ENCODE assay signal across 8 cellular contexts in the genomic region with DNA sequence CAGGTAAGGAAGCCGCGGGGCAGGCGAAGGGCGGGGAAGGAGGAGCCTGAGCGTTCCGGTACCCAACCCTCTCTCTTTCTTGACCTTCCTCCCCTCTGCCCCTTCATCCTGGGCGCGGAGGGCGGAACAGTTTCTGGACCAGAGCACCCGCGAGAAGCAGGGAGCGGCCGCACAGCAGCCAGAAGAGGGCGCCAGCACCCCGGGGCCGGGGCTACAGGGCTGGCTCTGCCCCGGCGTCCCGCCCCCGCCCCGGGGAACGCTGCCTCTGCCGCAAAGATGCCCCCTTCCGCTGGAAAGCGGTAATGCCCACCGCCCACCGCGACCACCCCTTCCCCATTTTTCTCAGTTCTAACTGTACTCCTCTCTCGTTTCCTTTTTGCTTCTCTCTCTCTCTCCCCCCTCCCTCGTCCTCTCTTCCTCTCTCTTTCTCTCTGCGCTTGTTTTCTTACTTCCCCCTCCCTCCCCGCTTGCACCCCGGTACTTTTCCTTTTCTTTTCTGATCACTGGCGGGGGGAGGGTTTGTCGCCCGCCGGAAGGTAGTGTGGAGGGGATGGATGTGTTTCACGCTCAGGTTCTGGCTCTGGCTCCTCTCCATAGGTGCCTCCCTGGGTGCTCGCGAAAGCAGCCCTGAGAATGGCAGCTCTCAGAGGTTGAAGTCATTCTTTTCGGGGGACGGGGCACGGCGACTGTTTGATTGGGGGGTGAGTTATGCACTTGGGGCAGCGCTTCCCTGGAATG. TPM values are rescaled to one million over a fixed set of nuclear protein-coding genes. Genes with fewer than 3 reads are reported as not detected.
DNase-seq lines count a peak whose midpoint lies in the region; ATAC-seq, FAIRE-seq and TF ChIP-seq lines count a peak whose summit lies in the region.

No MANE protein-coding gene starts in this region.

- peaks cover 98% of the 10 kb centered on the region for H3K27me3 Mint-ChIP-seq in WTC11 (ENCODE audit: low read depth)

- peak; percentile 91 for DNase-seq in GM12891 (ENCODE audit: insufficient read length, low spot score)
- peak; percentile 94 for DNase-seq in NB4 (ENCODE audit: low read depth)
- DNase-seq in WTC11 (ENCODE audit: low spot score) = peak; percentile 96
- peak in 52 of 61 donors; percentile 9 to 83 (median 57) for DNase-seq in caudate nucleus (lab: John Stamatoyannopoulos, UW)
- peak; percentile 80 for DNase-seq in kidney tubule cell (ENCODE audit: low spot score)
- peak; percentile 88 to 93 for DNase-seq in stimulated activated CD4-positive, alpha-beta T cell treated with anti-CD3 and anti-CD28 coated beads, Interleukin-1b, Interleukin-23, amount 100 ng/mL, for 1 hour (ENCODE audit: low read depth in 2 of 2)
- no peak for DNase-seq in NCI-H2029 (lab: John Stamatoyannopoulos, UW)

- peak overlapping the region; percentile 83 for H3K4me3 Mint-ChIP-seq in WTC11

- POLR2A ChIA-PET in WTC11 (lab: Charles Lee) = interaction anchor here (0.6 kb wide), 1 partner anchor 19 kb away, joined by 3 read pairs; no protein-coding TSS in a partner anchor

- TF ChIP-seq CTCF in NB4 (IDR thresholded peaks at IDR 0.05; ENCODE audit: low read depth, low read length) (peak; percentile 59), WTC11 (IDR thresholded peaks at IDR 0.05) (peak; percentile 88)

- CTCF ChIA-PET in WTC11 (lab: Charles Lee) = interaction anchor here (0.6 to 3.6 kb wide), 19 partner anchors 12 to 1230 kb away, joined by 3 to 23 read pairs (median 4); a partner anchor contains a TSS

- FAIRE-seq in GM12891 (lab: Jason Lieb, UNC) = peak; percentile 85

- H3K4me1 Mint-ChIP-seq in WTC11 = peaks cover 32% of the 10 kb centered on the region

- H3K9me3 Mint-ChIP-seq in WTC11 = peaks cover 4% of the 10 kb centered on the region

- TF ChIP-seq POLR2A in GM12891 (IDR thresholded peaks at IDR 0.05; ENCODE audit: low read depth, low read length) (no peak), NB4 (IDR thresholded peaks at IDR 0.05; ENCODE audit: extremely low read depth, insufficient read length) (no peak)

- peaks cover 4% of the 10 kb centered on the region for H3K36me3 Mint-ChIP-seq in WTC11

- peak overlapping the region; percentile 82 for H3K4me3 ChIP-seq in NB4 (ENCODE audit: low read depth, low read length)

- H3K27ac Mint-ChIP-seq in WTC11 = no peak overlapping the region

- peak overlapping the region; percentile 62 for H3K27ac ChIP-seq in caudate nucleus (ENCODE audit: low read depth, low read length)

- ATAC-seq in HG02610 (IDR thresholded peaks at IDR 0.05; ENCODE audit: unreplicated experiment) = peak; percentile 89
- peak; percentile 87 for ATAC-seq in WTC11

TF ChIP-seq in GM12891, 5 proteins besides CTCF, POLR2A, EP300 and RAD21:
- TF ChIP-seq PAX5 (IDR thresholded peaks at IDR 0.05; ENCODE audit: insufficient read depth, low read length, severe bottlenecking) = no peak
- TF ChIP-seq POU2F2 (IDR thresholded peaks at IDR 0.05; ENCODE audit: low read depth, low read length) = 0 out of 2 replicates have a peak, but pooled peaks have one; percentile 9
- peak; percentile 49 for TF ChIP-seq SPI1 (IDR thresholded peaks at IDR 0.05; ENCODE audit: low read depth, low read length)
- TF ChIP-seq POLR2AphosphoS5 (IDR thresholded peaks at IDR 0.05; ENCODE audit: low read depth, low read length) = no peak
- TF ChIP-seq TAF1 (IDR thresholded peaks at IDR 0.05; ENCODE audit: low read depth, low read length) = no peak

TF ChIP-seq in WTC11, 78 proteins besides CTCF, POLR2A, EP300 and RAD21 (continues in another document):
- TF ChIP-seq SP1 (CRISPR knock-in tag; conservative IDR thresholded peaks at IDR 0.05) (peak; percentile 49; the same call in 1 of the 2 replicates), NR1H2 (CRISPR knock-in tag; IDR thresholded peaks at IDR 0.05) (no peak), GABPB1 (CRISPR knock-in tag; IDR thresholded peaks at IDR 0.05) (no peak), ZNF416 (CRISPR knock-in tag; IDR thresholded peaks at IDR 0.05) (peak; percentile 37; the same call in 1 of the 2 replicates), ETV6 (CRISPR knock-in tag; IDR thresholded peaks at IDR 0.05) (peak; percentile 53; the same call in 1 of the 2 replicates), SMAD4 (CRISPR knock-in tag; IDR thresholded peaks at IDR 0.05) (no peak), FOXK1 (CRISPR knock-in tag; IDR thresholded peaks at IDR 0.05) (0 out of 2 replicates have a peak, but pooled peaks have one; percentile 30)
- TF ChIP-seq, protein P1, sequence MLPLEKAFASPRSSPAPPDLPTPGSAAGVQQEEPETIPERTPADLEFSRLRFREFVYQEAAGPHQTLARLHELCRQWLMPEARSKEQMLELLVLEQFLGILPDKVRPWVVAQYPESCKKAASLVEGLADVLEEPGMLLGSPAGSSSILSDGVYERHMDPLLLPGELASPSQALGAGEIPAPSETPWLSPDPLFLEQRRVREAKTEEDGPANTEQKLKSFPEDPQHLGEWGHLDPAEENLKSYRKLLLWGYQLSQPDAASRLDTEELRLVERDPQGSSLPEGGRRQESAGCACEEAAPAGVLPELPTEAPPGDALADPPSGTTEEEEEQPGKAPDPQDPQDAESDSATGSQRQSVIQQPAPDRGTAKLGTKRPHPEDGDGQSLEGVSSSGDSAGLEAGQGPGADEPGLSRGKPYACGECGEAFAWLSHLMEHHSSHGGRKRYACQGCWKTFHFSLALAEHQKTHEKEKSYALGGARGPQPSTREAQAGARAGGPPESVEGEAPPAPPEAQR (CRISPR knock-in tag; IDR thresholded peaks at IDR 0.05) = no peak
- TF ChIP-seq, protein P2, sequence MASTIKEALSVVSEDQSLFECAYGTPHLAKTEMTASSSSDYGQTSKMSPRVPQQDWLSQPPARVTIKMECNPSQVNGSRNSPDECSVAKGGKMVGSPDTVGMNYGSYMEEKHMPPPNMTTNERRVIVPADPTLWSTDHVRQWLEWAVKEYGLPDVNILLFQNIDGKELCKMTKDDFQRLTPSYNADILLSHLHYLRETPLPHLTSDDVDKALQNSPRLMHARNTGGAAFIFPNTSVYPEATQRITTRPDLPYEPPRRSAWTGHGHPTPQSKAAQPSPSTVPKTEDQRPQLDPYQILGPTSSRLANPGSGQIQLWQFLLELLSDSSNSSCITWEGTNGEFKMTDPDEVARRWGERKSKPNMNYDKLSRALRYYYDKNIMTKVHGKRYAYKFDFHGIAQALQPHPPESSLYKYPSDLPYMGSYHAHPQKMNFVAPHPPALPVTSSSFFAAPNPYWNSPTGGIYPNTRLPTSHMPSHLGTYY (CRISPR knock-in tag; IDR thresholded peaks at IDR 0.05) = no peak
- TF ChIP-seq, protein P3, sequence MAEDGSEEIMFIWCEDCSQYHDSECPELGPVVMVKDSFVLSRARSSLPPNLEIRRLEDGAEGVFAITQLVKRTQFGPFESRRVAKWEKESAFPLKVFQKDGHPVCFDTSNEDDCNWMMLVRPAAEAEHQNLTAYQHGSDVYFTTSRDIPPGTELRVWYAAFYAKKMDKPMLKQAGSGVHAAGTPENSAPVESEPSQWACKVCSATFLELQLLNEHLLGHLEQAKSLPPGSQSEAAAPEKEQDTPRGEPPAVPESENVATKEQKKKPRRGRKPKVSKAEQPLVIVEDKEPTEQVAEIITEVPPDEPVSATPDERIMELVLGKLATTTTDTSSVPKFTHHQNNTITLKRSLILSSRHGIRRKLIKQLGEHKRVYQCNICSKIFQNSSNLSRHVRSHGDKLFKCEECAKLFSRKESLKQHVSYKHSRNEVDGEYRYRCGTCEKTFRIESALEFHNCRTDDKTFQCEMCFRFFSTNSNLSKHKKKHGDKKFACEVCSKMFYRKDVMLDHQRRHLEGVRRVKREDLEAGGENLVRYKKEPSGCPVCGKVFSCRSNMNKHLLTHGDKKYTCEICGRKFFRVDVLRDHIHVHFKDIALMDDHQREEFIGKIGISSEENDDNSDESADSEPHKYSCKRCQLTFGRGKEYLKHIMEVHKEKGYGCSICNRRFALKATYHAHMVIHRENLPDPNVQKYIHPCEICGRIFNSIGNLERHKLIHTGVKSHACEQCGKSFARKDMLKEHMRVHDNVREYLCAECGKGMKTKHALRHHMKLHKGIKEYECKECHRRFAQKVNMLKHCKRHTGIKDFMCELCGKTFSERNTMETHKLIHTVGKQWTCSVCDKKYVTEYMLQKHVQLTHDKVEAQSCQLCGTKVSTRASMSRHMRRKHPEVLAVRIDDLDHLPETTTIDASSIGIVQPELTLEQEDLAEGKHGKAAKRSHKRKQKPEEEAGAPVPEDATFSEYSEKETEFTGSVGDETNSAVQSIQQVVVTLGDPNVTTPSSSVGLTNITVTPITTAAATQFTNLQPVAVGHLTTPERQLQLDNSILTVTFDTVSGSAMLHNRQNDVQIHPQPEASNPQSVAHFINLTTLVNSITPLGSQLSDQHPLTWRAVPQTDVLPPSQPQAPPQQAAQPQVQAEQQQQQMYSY (CRISPR knock-in tag; IDR thresholded peaks at IDR 0.05) = no peak
- TF ChIP-seq, protein P4, sequence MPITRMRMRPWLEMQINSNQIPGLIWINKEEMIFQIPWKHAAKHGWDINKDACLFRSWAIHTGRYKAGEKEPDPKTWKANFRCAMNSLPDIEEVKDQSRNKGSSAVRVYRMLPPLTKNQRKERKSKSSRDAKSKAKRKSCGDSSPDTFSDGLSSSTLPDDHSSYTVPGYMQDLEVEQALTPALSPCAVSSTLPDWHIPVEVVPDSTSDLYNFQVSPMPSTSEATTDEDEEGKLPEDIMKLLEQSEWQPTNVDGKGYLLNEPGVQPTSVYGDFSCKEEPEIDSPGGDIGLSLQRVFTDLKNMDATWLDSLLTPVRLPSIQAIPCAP (CRISPR knock-in tag; IDR thresholded peaks at IDR 0.05) = no peak
- TF ChIP-seq, protein P5, sequence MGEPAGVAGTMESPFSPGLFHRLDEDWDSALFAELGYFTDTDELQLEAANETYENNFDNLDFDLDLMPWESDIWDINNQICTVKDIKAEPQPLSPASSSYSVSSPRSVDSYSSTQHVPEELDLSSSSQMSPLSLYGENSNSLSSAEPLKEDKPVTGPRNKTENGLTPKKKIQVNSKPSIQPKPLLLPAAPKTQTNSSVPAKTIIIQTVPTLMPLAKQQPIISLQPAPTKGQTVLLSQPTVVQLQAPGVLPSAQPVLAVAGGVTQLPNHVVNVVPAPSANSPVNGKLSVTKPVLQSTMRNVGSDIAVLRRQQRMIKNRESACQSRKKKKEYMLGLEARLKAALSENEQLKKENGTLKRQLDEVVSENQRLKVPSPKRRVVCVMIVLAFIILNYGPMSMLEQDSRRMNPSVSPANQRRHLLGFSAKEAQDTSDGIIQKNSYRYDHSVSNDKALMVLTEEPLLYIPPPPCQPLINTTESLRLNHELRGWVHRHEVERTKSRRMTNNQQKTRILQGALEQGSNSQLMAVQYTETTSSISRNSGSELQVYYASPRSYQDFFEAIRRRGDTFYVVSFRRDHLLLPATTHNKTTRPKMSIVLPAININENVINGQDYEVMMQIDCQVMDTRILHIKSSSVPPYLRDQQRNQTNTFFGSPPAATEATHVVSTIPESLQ (CRISPR knock-in tag; IDR thresholded peaks at IDR 0.05) = no peak

RNA-seq across cellular contexts. Expression of a gene that starts 13.1 kb away (rescaled TPM):
- 0.73 TPM for polyA plus RNA-seq in GM12891 (2012; ENCODE audit: low read depth, missing spikeins)
- 0.14 TPM in 1 of 3 replicates, not detected in the others for total RNA-seq in WTC11 (2021)
